In the genomic region with DNA sequence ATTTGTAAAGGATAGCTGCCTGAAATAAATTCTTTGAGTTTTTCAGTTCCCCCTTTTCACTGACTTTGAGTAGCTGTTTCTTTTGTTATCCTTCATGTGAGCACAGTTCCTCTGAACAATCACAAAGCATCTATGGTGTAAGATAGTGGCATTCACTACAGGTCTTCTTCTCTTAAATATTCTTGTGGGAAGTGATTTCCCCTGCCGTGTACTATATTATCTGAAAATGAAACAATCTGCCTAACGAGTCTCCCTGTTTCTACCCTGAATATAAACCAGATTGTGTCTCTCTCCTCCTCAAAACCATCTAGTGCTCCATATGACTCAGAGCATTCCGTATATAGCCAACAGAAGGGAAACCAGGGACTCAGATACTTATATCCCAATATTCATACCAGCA, we compare ENCODE assay signal across 1 cellular context.
TF ChIP-seq lines count a peak whose summit lies in the region.

No MANE protein-coding gene starts in this region.

TF ChIP-seq in WTC11, 78 proteins besides CTCF, POLR2A, EP300 and RAD21 (continued from another document):
- TF ChIP-seq, protein P1, sequence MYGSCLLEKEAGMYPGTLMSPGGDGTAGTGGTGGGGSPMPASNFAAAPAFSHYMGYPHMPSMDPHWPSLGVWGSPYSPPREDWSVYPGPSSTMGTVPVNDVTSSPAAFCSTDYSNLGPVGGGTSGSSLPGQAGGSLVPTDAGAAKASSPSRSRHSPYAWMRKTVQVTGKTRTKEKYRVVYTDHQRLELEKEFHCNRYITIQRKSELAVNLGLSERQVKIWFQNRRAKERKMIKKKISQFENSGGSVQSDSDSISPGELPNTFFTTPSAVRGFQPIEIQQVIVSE (CRISPR knock-in tag; IDR thresholded peaks at IDR 0.05; ENCODE audit: borderline replicate concordance): no peak
- TF ChIP-seq ZNF263 (CRISPR knock-in tag; IDR thresholded peaks at IDR 0.05; ENCODE audit: low read depth) (no peak), ZNF396 (CRISPR knock-in tag; IDR thresholded peaks at IDR 0.05; ENCODE audit: borderline replicate concordance) (no peak), MXD4 (CRISPR knock-in tag; IDR thresholded peaks at IDR 0.05; ENCODE audit: borderline replicate concordance) (no peak), USF2 (CRISPR knock-in tag; IDR thresholded peaks at IDR 0.05) (no peak), GRHL2 (CRISPR knock-in tag; IDR thresholded peaks at IDR 0.05; ENCODE audit: insufficient replicate concordance, severe bottlenecking) (no peak), SOX15 (CRISPR knock-in tag; IDR thresholded peaks at IDR 0.05) (no peak), TEAD4 (CRISPR knock-in tag; IDR thresholded peaks at IDR 0.05) (no peak)
- TF ChIP-seq, protein P2, sequence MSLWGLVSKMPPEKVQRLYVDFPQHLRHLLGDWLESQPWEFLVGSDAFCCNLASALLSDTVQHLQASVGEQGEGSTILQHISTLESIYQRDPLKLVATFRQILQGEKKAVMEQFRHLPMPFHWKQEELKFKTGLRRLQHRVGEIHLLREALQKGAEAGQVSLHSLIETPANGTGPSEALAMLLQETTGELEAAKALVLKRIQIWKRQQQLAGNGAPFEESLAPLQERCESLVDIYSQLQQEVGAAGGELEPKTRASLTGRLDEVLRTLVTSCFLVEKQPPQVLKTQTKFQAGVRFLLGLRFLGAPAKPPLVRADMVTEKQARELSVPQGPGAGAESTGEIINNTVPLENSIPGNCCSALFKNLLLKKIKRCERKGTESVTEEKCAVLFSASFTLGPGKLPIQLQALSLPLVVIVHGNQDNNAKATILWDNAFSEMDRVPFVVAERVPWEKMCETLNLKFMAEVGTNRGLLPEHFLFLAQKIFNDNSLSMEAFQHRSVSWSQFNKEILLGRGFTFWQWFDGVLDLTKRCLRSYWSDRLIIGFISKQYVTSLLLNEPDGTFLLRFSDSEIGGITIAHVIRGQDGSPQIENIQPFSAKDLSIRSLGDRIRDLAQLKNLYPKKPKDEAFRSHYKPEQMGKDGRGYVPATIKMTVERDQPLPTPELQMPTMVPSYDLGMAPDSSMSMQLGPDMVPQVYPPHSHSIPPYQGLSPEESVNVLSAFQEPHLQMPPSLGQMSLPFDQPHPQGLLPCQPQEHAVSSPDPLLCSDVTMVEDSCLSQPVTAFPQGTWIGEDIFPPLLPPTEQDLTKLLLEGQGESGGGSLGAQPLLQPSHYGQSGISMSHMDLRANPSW (CRISPR knock-in tag; conservative IDR thresholded peaks at IDR 0.05; ENCODE audit: low read depth): no peak
